In the genomic region with DNA sequence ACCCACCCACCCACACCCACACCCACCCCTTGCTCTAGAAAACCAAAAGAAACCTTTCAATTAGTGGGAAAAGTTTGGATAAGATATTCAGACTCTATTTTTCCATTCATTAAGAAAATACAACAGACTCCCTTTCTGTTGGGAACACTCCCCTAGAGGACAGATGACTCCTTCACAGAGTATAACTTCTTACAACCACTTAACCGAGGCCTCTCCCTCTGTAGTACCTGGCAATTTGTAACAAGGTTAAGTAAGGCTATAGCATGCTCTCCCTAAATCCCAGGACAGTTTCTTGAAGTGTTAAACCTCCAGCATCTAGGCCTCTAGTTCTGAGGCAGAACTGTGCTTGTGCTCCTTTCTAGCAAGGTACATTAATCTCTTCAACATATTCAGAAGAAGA, we compare ENCODE assay signal across 26 cellular contexts.
"Had no signal": no experiment of that assay in that cellular context is flagged by ENCODE, and none has a peak within 500 bp of the region (broad histone marks: within the 10 kb centered on the region; RNA-seq: fewer than 3 reads in every experiment).

No MANE protein-coding gene starts in this region.

- H3K36me3 ChIP-seq: ascending aorta, brain microvascular endothelial cell, esophagus muscularis mucosa, heart right ventricle, pancreas, tibial nerve had no signal

- H3K4me3 ChIP-seq: ascending aorta, esophagus muscularis mucosa, heart right ventricle, lung, pancreas, psoas muscle, tibial nerve had no signal

- H3K9me3 ChIP-seq: ascending aorta, esophagus muscularis mucosa, heart right ventricle, pancreas, psoas muscle, tibial nerve had no signal

- H3K27ac ChIP-seq: ascending aorta, brain microvascular endothelial cell, esophagus muscularis mucosa, foreskin keratinocyte, heart right ventricle, pancreas, psoas muscle, tibial nerve had no signal

- ATAC-seq: foreskin keratinocyte, heart right ventricle, left lobe of liver, pancreas, psoas muscle had no signal

- FAIRE-seq: pancreas, urothelium cell line had no signal

- H3K27me3 ChIP-seq: ascending aorta, brain microvascular endothelial cell, esophagus muscularis mucosa, foreskin keratinocyte, heart right ventricle, pancreas, tibial nerve had no signal

- H3K4me1 ChIP-seq: ascending aorta, esophagus muscularis mucosa, foreskin keratinocyte, heart right ventricle, pancreas, psoas muscle, tibial nerve had no signal

- DNase-seq: activated CD4-positive, alpha-beta memory T cell treated with anti-CD3 and anti-CD28 coated beads, Interleukin-2, amount 10 ng/mL, durations not matched to agents 7 days and 5 days; activated CD4-positive, alpha-beta T cell treated with anti-CD3 and anti-CD28 coated beads for 1 hour; activated CD4-positive, alpha-beta T cell treated with anti-CD3 and anti-CD28 coated beads, Interleukin-2, amount 10 ng/mL, durations not matched to agents 7 days and 5 days; activated CD8-positive, alpha-beta memory T cell treated with anti-CD3 and anti-CD28 coated beads, Interleukin-2, amount 50 U/mL, for 48 hours; activated gamma-delta T cell; activated naive CD4-positive, alpha-beta T cell treated with anti-CD3 and anti-CD28 coated beads, Interleukin-2, amount 10 ng/mL, durations not matched to agents 7 days and 5 days; activated naive CD8-positive, alpha-beta T cell treated with anti-CD3 and anti-CD28 coated beads, Interleukin-2, amount 10 ng/mL, durations not matched to agents 7 days and 5 days; activated T-cell treated with anti-CD3 and anti-CD28 coated beads, Interleukin-2, amount 50 U/mL, for 24 hours; brain microvascular endothelial cell; cortex of kidney; foreskin keratinocyte; heart right ventricle; kidney glomerular epithelial cell; nucleus accumbens; pancreas; psoas muscle; stimulated activated CD4-positive, alpha-beta T cell treated with anti-CD3 and anti-CD28 coated beads, Interleukin-15, amount 100 ng/mL, for 24 hours; stimulated activated CD4-positive, alpha-beta T cell treated with anti-CD3 and anti-CD28 coated beads, Interleukin-2, amount 100 ng/mL, for 24 hours; stimulated activated naive CD4-positive, alpha-beta T cell treated with Interleukin-2 at 50 U/mL for 16 hours; T-helper 2 cell had no signal
